Comparison of ENCODE assay signal across 12 cellular contexts in genomic region chr2:74001121-74001520, GRCh38. TPM values are rescaled to one million over a fixed set of nuclear protein-coding genes. Genes with fewer than 3 reads are reported as not detected.
DNase-seq lines count a peak whose midpoint lies in the region; ATAC-seq and TF ChIP-seq lines count a peak whose summit lies in the region.
"Had no signal": no experiment of that assay in that cellular context is flagged by ENCODE, and none has a peak within 500 bp of the region (broad histone marks: within the 10 kb centered on the region; RNA-seq: fewer than 3 reads in every experiment).

No MANE protein-coding gene starts in this region.

- TF ChIP-seq CTCF in brain (conservative IDR thresholded peaks at IDR 0.05) (no peak), neutrophil (IDR thresholded peaks at IDR 0.05) (no peak)

- peak overlapping the region; percentile 68 to 96 (median 81) for H3K27ac Mint-ChIP-seq in brain

- peak overlapping the region; percentile 71 to 85 (median 79) for H3K4me3 Mint-ChIP-seq in brain

- no peaks in the 10 kb centered on the region for H3K9me3 Mint-ChIP-seq in brain

- no peaks in the 10 kb centered on the region for H3K9me3 ChIP-seq in neutrophil
- H3K9me3 ChIP-seq: left lung, psoas muscle had no signal

- H3K27me3 ChIP-seq in neutrophil = peaks cover 21% of the 10 kb centered on the region
- H3K27me3 ChIP-seq: left lung had no signal

- ATAC-seq in GM18498 (IDR thresholded peaks at IDR 0.05; ENCODE audit: unreplicated experiment) = no peak
- ATAC-seq in HG02852 (IDR thresholded peaks at IDR 0.05; ENCODE audit: unreplicated experiment) = no peak
- ATAC-seq: left lung had no signal

- peak overlapping the region; percentile 53 for H3K27ac ChIP-seq in neutrophil
- H3K27ac ChIP-seq: psoas muscle had no signal

- peaks cover 26% of the 10 kb centered on the region for H3K36me3 ChIP-seq in neutrophil

- peaks cover 92% of the 10 kb centered on the region for H3K4me1 Mint-ChIP-seq in brain

- DNase-seq in NCI-H1436 treated with DMSO at 0.1 percent for 48 hours (lab: John Stamatoyannopoulos, UW) = peak; percentile 13
- DNase-seq in NCI-H1436 (lab: John Stamatoyannopoulos, UW) = no peak
- DNase-seq in M059J (ENCODE audit: low read depth) = peak; percentile 33
- DNase-seq in NCI-H526 treated with DMSO at 0.1 percent for 48 hours (lab: John Stamatoyannopoulos, UW) = no peak
- DNase-seq: 8988T, foreskin melanocyte, left lung, psoas muscle had no signal

- peaks cover 3% of the 10 kb centered on the region for H3K36me3 Mint-ChIP-seq in brain

- peaks cover 17 to 35% of the 10 kb centered on the region in 2 experiments for H3K4me1 ChIP-seq in neutrophil (ENCODE audit: control insufficient read depth in 1 of 2, insufficient read depth in 1 of 2, low read depth in 1 of 2, low read length in 1 of 2)

- H3K27me3 Mint-ChIP-seq in brain = peaks cover 11% of the 10 kb centered on the region

- no peak overlapping the region for H3K4me3 ChIP-seq in neutrophil (ENCODE audit: low read depth in 1 of 2, low read length in 1 of 2)
- H3K4me3 ChIP-seq: psoas muscle had no signal

RNA-seq across cellular contexts. Expression of gene TET3, which starts 16.4 kb away (rescaled TPM):
- 2.3 and 4.4 TPM in 2 replicates for total RNA-seq in M059J (2014; rRNA removed; shearing (Covaris generic))
- polyA plus RNA-seq in brain (ENCODE audit: insufficient read depth, low read depth, low replicate concordance) = 9.4 TPM

Comparison
In these comparisons a context has a peak if more than half of its experiments do, and no peak if none do; other contexts are left out.
1. DNase-seq: peak in NCI-H1436 treated with DMSO at 0.1 percent for 48 hours (single experiment) and M059J (single experiment); none in NCI-H1436 (single experiment) and NCI-H526 treated with DMSO at 0.1 percent for 48 hours (single experiment).